Comparison of ENCODE assay signal across 8 cellular contexts in genomic region chr4:15963001-15963451, GRCh38. TPM values are rescaled to one million over a fixed set of nuclear protein-coding genes. Genes with fewer than 3 reads are reported as not detected.
A peak's percentile ranks its signal among the peaks of the same experiment; 100 is the strongest.
DNase-seq lines count a peak whose midpoint lies in the region; ATAC-seq, FAIRE-seq and TF ChIP-seq lines count a peak whose summit lies in the region.

A gene with protein sequence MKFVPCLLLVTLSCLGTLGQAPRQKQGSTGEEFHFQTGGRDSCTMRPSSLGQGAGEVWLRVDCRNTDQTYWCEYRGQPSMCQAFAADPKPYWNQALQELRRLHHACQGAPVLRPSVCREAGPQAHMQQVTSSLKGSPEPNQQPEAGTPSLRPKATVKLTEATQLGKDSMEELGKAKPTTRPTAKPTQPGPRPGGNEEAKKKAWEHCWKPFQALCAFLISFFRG (minus strand): TSS chr4:15963175. CDS start chr4:15963129, 46 bp downstream.

- peaks cover 3% of the 10 kb centered on the region for H3K9me3 Mint-ChIP-seq in astrocyte (ENCODE audit: unreplicated experiment)

- in situ Hi-C loops in GM13977 (cut with MboI; ENCODE audit: low pct_unique_long_range_greater_than_20kb, low sequenced_read_pairs, unreplicated experiment): loop anchor here (25.0 kb wide), 1 partner anchor 226 kb away; no protein-coding TSS in a partner anchor

- DNase-seq in AG04450 (ENCODE audit: low read depth, low spot score) (no peak), GM13977 (ENCODE audit: low spot score) (no peak), SKM-1 treated with dmso at 0.1 percent for 144 hours (lab: John Stamatoyannopoulos, UW; ENCODE audit: unreplicated experiment) (peak; percentile 16), astrocyte (ENCODE audit: low read depth) (peak; percentile 31), left lobe of liver (ENCODE audit: low spot score) (no peak)
- DNase-seq in stimulated activated CD8-positive, alpha-beta memory T cell treated with anti-CD3 and anti-CD28 coated beads, Interleukin-2, amount 100 ng/mL, for 1 hour (ENCODE audit: low read depth in 2 of 2): peak; percentile 42

- TF ChIP-seq CTCF in AG04450 (IDR thresholded peaks at IDR 0.05; ENCODE audit: low read depth, low read length) (peak; percentile 57), GM13977 (IDR thresholded peaks at IDR 0.05; ENCODE audit: extremely low read depth, insufficient read depth, missing control alignments) (peak; percentile 50), astrocyte (IDR thresholded peaks at IDR 0.05; ENCODE audit: insufficient read depth, low read depth, low read length) (peak; percentile 52)

- peaks cover 2% of the 10 kb centered on the region for H3K36me3 Mint-ChIP-seq in astrocyte (ENCODE audit: low read depth, unreplicated experiment)

- H3K4me3 ChIP-seq in AG04450 (ENCODE audit: low read depth, low read length) (no peak within 1 kb of the TSS), astrocyte (ENCODE audit: insufficient read depth, low read depth, low read length) (no peak within 1 kb of the TSS)

- peaks cover 4% of the 10 kb centered on the region for H3K4me1 Mint-ChIP-seq in astrocyte (ENCODE audit: low read depth, unreplicated experiment)

- H3K4me2 ChIP-seq in astrocyte (ENCODE audit: low read length): no peak within 1 kb of the TSS

- H3K27me3 Mint-ChIP-seq in astrocyte (ENCODE audit: low read depth, unreplicated experiment): no peaks in the 10 kb centered on the region

- no peaks in the 10 kb centered on the region for H4K20me1 ChIP-seq in astrocyte (ENCODE audit: insufficient read depth, low read length)

- no peaks in the 10 kb centered on the region for H3K79me2 ChIP-seq in astrocyte (ENCODE audit: insufficient read depth, low read length)

- H3K9ac ChIP-seq in astrocyte (ENCODE audit: low read length): no peak within 1 kb of the TSS

- CTCF ChIA-PET in AG04450 (lab: Charles Lee): interaction anchor here (1.1 to 3.4 kb wide), 5 partner anchors 33 to 301 kb away, joined by 4 to 18 read pairs (median 10); no protein-coding TSS in a partner anchor

- H3K9me3 ChIP-seq in AG04450 (ENCODE audit: control insufficient read depth, insufficient read depth, low read length) (no peaks in the 10 kb centered on the region), astrocyte (ENCODE audit: insufficient read depth, low read depth, low read length) (no peaks in the 10 kb centered on the region)

- H2AFZ ChIP-seq in astrocyte (ENCODE audit: low read depth, low read length): no peak within 1 kb of the TSS

- POLR2A ChIA-PET in AG04450 (lab: Yijun Ruan, JAX): no interaction called here

- ATAC-seq in HG03432 (IDR thresholded peaks at IDR 0.05; ENCODE audit: unreplicated experiment) (peak; percentile 63), left lobe of liver (peak; percentile 37), HG03025 (IDR thresholded peaks at IDR 0.05; ENCODE audit: low FRiP score, unreplicated experiment) (no peak)

- no peaks in the 10 kb centered on the region for H3K4me1 ChIP-seq in astrocyte (ENCODE audit: insufficient read depth, low read length)

- no peaks in the 10 kb centered on the region for H3K36me3 ChIP-seq in astrocyte (ENCODE audit: insufficient read depth, low read length)

- H3K27ac Mint-ChIP-seq in astrocyte (ENCODE audit: unreplicated experiment): peak within 1 kb of the TSS; percentile 83

- peaks cover 15% of the 10 kb centered on the region for H3K27me3 ChIP-seq in AG04450 (ENCODE audit: control insufficient read depth, insufficient read depth, low read length)
- peaks cover 2% of the 10 kb centered on the region for H3K27me3 ChIP-seq in astrocyte (ENCODE audit: insufficient read depth, low read length)

- no peak for FAIRE-seq in astrocyte (lab: Jason Lieb, UNC)

- H3K27ac ChIP-seq in AG04450 (ENCODE audit: low read depth, low read length) (no peak within 1 kb of the TSS), astrocyte (ENCODE audit: low read depth, low read length) (no peak within 1 kb of the TSS)

- no peak within 1 kb of the TSS for H3K4me3 Mint-ChIP-seq in astrocyte (ENCODE audit: unreplicated experiment)

RNA-seq across cellular contexts. Expression of the gene that starts here (rescaled TPM):
- polyA plus RNA-seq in AG04450 (2011; rRNA removed): not detected in 2 replicates
- polyA minus RNA-seq in AG04450 (2011; rRNA and poly(A)+ RNA removed): not detected in 2 replicates
- total RNA-seq in astrocyte (not detected in 2 replicates), left lobe of liver (0.30 TPM)

Comparison
In these comparisons a context has a peak if more than half of its experiments do, and no peak if none do; other contexts are left out.
1. Peak in DNase-seq in astrocyte; RNA of the gene not detected or under 1 TPM.
2. Peak in ATAC-seq in left lobe of liver; RNA of the gene not detected or under 1 TPM.
3. DNase-seq: peak in SKM-1 treated with dmso at 0.1 percent for 144 hours (single experiment) and stimulated activated CD8-positive, alpha-beta memory T cell treated with anti-CD3 and anti-CD28 coated beads, Interleukin-2, amount 100 ng/mL, for 1 hour (2 of 2); none in AG04450 (single experiment), GM13977 (single experiment) and left lobe of liver (single experiment).
4. Peak in every context shown above with its lines, with median percentiles within 50 percentile points of each other: CTCF ChIP-seq.